Comparison of ENCODE assay signal across 1 cellular context in the genomic region with DNA sequence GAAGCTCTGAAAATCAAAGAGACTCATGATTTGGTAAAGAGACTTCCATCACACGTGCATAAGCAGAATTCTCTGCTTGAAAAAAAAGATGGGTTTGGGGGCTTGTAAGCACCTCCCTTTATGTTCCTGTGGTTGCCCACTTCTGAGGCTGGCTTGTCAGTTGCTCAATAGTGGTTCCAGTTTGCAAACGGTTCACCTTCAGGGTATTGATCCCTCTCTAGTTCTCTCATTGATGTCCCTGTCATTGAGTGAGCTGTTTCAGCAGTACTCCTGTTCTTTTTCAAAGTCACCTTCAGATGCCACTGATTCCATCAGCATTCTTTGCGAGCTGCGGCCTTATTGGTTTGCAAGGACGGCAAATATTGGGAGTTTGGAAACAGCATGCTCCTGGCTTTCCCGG.
TF ChIP-seq lines count a peak whose summit lies in the region.

No MANE protein-coding gene starts in this region.

TF ChIP-seq in HepG2, 621 proteins besides CTCF, POLR2A, EP300 and RAD21 (continued from another document):
- TF ChIP-seq CEBPG (CRISPR knock-in tag; IDR thresholded peaks at IDR 0.05) (0 out of 2 replicates have a peak, but pooled peaks have one; percentile 27), ZFP82 (CRISPR knock-in tag; IDR thresholded peaks at IDR 0.05; ENCODE audit: borderline replicate concordance) (no peak), SALL1 (CRISPR knock-in tag; IDR thresholded peaks at IDR 0.05) (0 out of 2 replicates have a peak, but pooled peaks have one; percentile 35), CEBPB (IDR thresholded peaks at IDR 0.05; ENCODE audit: borderline replicate concordance, low read depth, low read length) (peak; percentile 82), MAFK (conservative IDR thresholded peaks at IDR 0.05 in 1 of 2, IDR thresholded peaks at IDR 0.05 in 1 of 2; ENCODE audit: low read length in 2 of 2) (peak; percentile 28 to 44; a peak in 2 of 4 replicates), ATF7 (IDR thresholded peaks at IDR 0.05) (no peak), ATF7 (CRISPR knock-in tag; IDR thresholded peaks at IDR 0.05) (no peak), GATAD2A (CRISPR knock-in tag; IDR thresholded peaks at IDR 0.05) (peak; percentile 57; the same call in 1 of the 2 replicates), BCL6 (CRISPR knock-in tag; IDR thresholded peaks at IDR 0.05) (0 out of 2 replicates have a peak, but pooled peaks have one; percentile 25), CENPX (CRISPR knock-in tag; IDR thresholded peaks at IDR 0.05) (no peak), ZNF343 (CRISPR knock-in tag; IDR thresholded peaks at IDR 0.05) (no peak), ONECUT2 (CRISPR knock-in tag; IDR thresholded peaks at IDR 0.05) (peak; percentile 70), ZNF430 (CRISPR knock-in tag; IDR thresholded peaks at IDR 0.05) (no peak), EED (CRISPR knock-in tag; IDR thresholded peaks at IDR 0.05) (no peak), ZNF335 (CRISPR knock-in tag; IDR thresholded peaks at IDR 0.05) (no peak), NCOA2 (CRISPR knock-in tag; IDR thresholded peaks at IDR 0.05) (peak; percentile 39; the same call in 1 of the 2 replicates), ZFP90 (CRISPR knock-in tag; IDR thresholded peaks at IDR 0.05; ENCODE audit: borderline replicate concordance) (no peak), NR2C2 (CRISPR knock-in tag; IDR thresholded peaks at IDR 0.05; ENCODE audit: borderline replicate concordance) (no peak), ZFP36L1 (CRISPR knock-in tag; IDR thresholded peaks at IDR 0.05) (no peak), TEAD3 (CRISPR knock-in tag; optimal IDR thresholded peaks at IDR 0.05; ENCODE audit: borderline replicate concordance) (peak; percentile 51), TEAD2 (CRISPR knock-in tag; IDR thresholded peaks at IDR 0.05) (no peak), HDAC1 (CRISPR knock-in tag; IDR thresholded peaks at IDR 0.05) (peak; percentile 38; the same call in 1 of the 2 replicates), ZNF296 (CRISPR knock-in tag; conservative IDR thresholded peaks at IDR 0.05) (no peak), ZNF773 (CRISPR knock-in tag; IDR thresholded peaks at IDR 0.05; ENCODE audit: borderline replicate concordance) (no peak), JDP2 (CRISPR knock-in tag; IDR thresholded peaks at IDR 0.05; ENCODE audit: borderline replicate concordance) (no peak), IRF2 (CRISPR knock-in tag; IDR thresholded peaks at IDR 0.05) (no peak), ZNF883 (CRISPR knock-in tag; IDR thresholded peaks at IDR 0.05; ENCODE audit: not compliant biosample characterization) (no peak), KAT2B (IDR thresholded peaks at IDR 0.05; ENCODE audit: borderline replicate concordance, low read depth, low read length) (peak; percentile 52; the same call in 1 of the 2 replicates), MXI1 (IDR thresholded peaks at IDR 0.05; ENCODE audit: borderline replicate concordance, low read depth, low read length) (no peak), PCBP2 (optimal IDR thresholded peaks at IDR 0.05; ENCODE audit: low read depth, low read length, poor library complexity, severe bottlenecking) (no peak), RFX3 (CRISPR knock-in tag; IDR thresholded peaks at IDR 0.05) (no peak), SMAD9 (CRISPR knock-in tag; IDR thresholded peaks at IDR 0.05) (no peak), SKIL (CRISPR knock-in tag; IDR thresholded peaks at IDR 0.05; ENCODE audit: borderline replicate concordance) (no peak), TRIM24 (CRISPR knock-in tag; IDR thresholded peaks at IDR 0.05) (no peak), NFRKB (IDR thresholded peaks at IDR 0.05) (no peak)
- TF ChIP-seq, protein P1, sequence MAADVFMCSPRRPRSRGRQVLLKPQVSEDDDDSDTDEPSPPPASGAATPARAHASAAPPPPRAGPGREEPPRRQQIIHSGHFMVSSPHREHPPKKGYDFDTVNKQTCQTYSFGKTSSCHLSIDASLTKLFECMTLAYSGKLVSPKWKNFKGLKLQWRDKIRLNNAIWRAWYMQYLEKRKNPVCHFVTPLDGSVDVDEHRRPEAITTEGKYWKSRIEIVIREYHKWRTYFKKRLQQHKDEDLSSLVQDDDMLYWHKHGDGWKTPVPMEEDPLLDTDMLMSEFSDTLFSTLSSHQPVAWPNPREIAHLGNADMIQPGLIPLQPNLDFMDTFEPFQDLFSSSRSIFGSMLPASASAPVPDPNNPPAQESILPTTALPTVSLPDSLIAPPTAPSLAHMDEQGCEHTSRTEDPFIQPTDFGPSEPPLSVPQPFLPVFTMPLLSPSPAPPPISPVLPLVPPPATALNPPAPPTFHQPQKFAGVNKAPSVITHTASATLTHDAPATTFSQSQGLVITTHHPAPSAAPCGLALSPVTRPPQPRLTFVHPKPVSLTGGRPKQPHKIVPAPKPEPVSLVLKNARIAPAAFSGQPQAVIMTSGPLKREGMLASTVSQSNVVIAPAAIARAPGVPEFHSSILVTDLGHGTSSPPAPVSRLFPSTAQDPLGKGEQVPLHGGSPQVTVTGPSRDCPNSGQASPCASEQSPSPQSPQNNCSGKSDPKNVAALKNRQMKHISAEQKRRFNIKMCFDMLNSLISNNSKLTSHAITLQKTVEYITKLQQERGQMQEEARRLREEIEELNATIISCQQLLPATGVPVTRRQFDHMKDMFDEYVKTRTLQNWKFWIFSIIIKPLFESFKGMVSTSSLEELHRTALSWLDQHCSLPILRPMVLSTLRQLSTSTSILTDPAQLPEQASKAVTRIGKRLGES (CRISPR knock-in tag; IDR thresholded peaks at IDR 0.05; ENCODE audit: borderline replicate concordance) = no peak
- TF ChIP-seq, protein P2, sequence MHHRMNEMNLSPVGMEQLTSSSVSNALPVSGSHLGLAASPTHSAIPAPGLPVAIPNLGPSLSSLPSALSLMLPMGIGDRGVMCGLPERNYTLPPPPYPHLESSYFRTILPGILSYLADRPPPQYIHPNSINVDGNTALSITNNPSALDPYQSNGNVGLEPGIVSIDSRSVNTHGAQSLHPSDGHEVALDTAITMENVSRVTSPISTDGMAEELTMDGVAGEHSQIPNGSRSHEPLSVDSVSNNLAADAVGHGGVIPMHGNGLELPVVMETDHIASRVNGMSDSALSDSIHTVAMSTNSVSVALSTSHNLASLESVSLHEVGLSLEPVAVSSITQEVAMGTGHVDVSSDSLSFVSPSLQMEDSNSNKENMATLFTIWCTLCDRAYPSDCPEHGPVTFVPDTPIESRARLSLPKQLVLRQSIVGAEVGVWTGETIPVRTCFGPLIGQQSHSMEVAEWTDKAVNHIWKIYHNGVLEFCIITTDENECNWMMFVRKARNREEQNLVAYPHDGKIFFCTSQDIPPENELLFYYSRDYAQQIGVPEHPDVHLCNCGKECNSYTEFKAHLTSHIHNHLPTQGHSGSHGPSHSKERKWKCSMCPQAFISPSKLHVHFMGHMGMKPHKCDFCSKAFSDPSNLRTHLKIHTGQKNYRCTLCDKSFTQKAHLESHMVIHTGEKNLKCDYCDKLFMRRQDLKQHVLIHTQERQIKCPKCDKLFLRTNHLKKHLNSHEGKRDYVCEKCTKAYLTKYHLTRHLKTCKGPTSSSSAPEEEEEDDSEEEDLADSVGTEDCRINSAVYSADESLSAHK (CRISPR knock-in tag; IDR thresholded peaks at IDR 0.05; ENCODE audit: borderline replicate concordance) = no peak
- TF ChIP-seq, protein P3, sequence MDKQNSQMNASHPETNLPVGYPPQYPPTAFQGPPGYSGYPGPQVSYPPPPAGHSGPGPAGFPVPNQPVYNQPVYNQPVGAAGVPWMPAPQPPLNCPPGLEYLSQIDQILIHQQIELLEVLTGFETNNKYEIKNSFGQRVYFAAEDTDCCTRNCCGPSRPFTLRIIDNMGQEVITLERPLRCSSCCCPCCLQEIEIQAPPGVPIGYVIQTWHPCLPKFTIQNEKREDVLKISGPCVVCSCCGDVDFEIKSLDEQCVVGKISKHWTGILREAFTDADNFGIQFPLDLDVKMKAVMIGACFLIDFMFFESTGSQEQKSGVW (CRISPR knock-in tag; IDR thresholded peaks at IDR 0.05; ENCODE audit: borderline replicate concordance) = no peak
- TF ChIP-seq, protein P4, sequence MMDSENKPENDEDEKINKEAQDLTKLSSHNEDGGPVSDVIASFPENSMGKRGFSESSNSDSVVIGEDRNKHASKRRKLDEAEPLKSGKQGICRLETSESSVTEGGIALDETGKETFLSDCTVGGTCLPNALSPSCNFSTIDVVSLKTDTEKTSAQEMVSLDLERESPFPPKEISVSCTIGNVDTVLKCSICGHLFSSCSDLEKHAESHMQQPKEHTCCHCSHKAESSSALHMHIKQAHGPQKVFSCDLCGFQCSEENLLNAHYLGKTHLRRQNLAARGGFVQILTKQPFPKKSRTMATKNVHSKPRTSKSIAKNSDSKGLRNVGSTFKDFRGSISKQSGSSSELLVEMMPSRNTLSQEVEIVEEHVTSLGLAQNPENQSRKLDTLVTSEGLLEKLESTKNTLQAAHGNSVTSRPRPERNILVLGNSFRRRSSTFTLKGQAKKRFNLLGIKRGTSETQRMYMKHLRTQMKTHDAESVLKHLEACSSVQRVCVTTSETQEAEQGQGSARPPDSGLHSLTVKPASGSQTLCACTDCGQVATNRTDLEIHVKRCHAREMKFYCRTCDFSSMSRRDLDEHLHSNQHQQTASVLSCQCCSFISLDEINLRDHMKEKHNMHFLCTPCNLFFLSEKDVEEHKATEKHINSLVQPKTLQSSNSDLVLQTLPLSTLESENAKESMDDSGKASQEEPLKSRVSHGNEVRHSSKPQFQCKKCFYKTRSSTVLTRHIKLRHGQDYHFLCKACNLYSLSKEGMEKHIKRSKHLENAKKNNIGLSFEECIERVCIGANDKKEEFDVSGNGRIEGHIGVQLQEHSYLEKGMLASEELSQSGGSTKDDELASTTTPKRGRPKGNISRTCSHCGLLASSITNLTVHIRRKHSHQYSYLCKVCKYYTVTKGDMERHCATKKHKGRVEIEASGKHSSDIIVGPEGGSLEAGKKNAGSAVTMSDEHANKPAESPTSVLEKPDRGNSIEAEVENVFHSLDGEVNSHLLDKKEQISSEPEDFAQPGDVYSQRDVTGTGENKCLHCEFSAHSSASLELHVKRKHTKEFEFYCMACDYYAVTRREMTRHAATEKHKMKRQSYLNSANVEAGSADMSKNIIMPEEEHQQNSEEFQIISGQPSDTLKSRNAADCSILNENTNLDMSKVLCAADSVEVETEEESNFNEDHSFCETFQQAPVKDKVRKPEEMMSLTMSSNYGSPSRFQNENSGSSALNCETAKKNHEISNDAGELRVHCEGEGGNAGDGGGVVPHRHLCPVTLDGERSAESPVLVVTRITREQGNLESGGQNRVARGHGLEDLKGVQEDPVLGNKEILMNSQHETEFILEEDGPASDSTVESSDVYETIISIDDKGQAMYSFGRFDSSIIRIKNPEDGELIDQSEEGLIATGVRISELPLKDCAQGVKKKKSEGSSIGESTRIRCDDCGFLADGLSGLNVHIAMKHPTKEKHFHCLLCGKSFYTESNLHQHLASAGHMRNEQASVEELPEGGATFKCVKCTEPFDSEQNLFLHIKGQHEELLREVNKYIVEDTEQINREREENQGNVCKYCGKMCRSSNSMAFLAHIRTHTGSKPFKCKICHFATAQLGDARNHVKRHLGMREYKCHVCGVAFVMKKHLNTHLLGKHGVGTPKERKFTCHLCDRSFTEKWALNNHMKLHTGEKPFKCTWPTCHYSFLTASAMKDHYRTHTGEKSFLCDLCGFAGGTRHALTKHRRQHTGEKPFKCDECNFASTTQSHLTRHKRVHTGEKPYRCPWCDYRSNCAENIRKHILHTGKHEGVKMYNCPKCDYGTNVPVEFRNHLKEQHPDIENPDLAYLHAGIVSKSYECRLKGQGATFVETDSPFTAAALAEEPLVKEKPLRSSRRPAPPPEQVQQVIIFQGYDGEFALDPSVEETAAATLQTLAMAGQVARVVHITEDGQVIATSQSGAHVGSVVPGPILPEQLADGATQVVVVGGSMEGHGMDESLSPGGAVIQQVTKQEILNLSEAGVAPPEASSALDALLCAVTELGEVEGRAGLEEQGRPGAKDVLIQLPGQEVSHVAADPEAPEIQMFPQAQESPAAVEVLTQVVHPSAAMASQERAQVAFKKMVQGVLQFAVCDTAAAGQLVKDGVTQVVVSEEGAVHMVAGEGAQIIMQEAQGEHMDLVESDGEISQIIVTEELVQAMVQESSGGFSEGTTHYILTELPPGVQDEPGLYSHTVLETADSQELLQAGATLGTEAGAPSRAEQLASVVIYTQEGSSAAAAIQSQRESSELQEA (CRISPR knock-in tag; IDR thresholded peaks at IDR 0.05; ENCODE audit: not compliant biosample characterization) = no peak
- TF ChIP-seq, protein P5, sequence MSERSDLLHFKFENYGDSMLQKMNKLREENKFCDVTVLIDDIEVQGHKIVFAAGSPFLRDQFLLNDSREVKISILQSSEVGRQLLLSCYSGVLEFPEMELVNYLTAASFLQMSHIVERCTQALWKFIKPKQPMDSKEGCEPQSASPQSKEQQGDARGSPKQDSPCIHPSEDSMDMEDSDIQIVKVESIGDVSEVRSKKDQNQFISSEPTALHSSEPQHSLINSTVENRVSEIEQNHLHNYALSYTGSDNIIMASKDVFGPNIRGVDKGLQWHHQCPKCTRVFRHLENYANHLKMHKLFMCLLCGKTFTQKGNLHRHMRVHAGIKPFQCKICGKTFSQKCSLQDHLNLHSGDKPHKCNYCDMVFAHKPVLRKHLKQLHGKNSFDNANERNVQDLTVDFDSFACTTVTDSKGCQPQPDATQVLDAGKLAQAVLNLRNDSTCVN (CRISPR knock-in tag; IDR thresholded peaks at IDR 0.05; ENCODE audit: borderline replicate concordance) = no peak
